In genomic region chr2:521853-522530, GRCh38 we compare ENCODE assay signal across 32 cellular contexts.
"Had no signal": no experiment of that assay in that cellular context is flagged by ENCODE, and none has a peak within 500 bp of the region (broad histone marks: within the 10 kb centered on the region; RNA-seq: fewer than 3 reads in every experiment).

No MANE protein-coding gene starts in this region.

- H3K4me3 Mint-ChIP-seq: activated B cell treated with CpG ODN at 0.5 μM for 24 hours; activated CD4-positive, alpha-beta memory T cell treated with anti-CD3 and anti-CD28 coated beads for 36 hours; activated CD4-positive, alpha-beta memory T cell treated with anti-CD3 and anti-CD28 coated beads, Interleukin-2, amount 10 ng/mL, durations not matched to agents 7 days and 5 days; activated CD4-positive, alpha-beta T cell treated with anti-CD3 and anti-CD28 coated beads for 36 hours; activated CD4-positive, alpha-beta T cell treated with anti-CD3 and anti-CD28 coated beads, Interleukin-2, amount 10 ng/mL, durations not matched to agents 24 days and 14 days; activated CD4-positive, alpha-beta T cell treated with anti-CD3 and anti-CD28 coated beads, Interleukin-2, amount 10 ng/mL, durations not matched to agents 7 days and 5 days; activated CD8-positive, alpha-beta memory T cell treated with anti-CD3 and anti-CD28 coated beads, Interleukin-2, amount 10 ng/mL, durations not matched to agents 7 days and 5 days; activated CD8-positive, alpha-beta T cell treated with anti-CD3 and anti-CD28 coated beads for 36 hours; activated CD8-positive, alpha-beta T cell treated with anti-CD3 and anti-CD28 coated beads, Interleukin-2, amount 10 ng/mL, durations not matched to agents 7 days and 5 days; T-cell; T-helper 1 cell treated with Interleukin-12 subunit alpha and Interleukin-12 subunit beta and Interleukin-4 antibody, amounts not matched to agents 30 μg/mL and 1 μg/mL, for 36 hours; T-helper 17 cell; T-helper 2 cell treated with Interferon-gamma antibody and Interleukin-4, amounts not matched to agents 5 μg/mL and 100 μg/mL, for 36 hours; WTC11 had no signal

- H3K9me3 Mint-ChIP-seq: activated B cell treated with CpG ODN at 0.5 μM for 24 hours; activated CD4-positive, alpha-beta memory T cell treated with anti-CD3 and anti-CD28 coated beads for 36 hours; activated CD4-positive, alpha-beta memory T cell treated with anti-CD3 and anti-CD28 coated beads, Interleukin-2, amount 10 ng/mL, durations not matched to agents 7 days and 5 days; activated CD4-positive, alpha-beta T cell treated with anti-CD3 and anti-CD28 coated beads, Interleukin-2, amount 10 ng/mL, durations not matched to agents 24 days and 14 days; activated CD4-positive, alpha-beta T cell treated with anti-CD3 and anti-CD28 coated beads, Interleukin-2, amount 10 ng/mL, durations not matched to agents 7 days and 5 days; activated CD8-positive, alpha-beta T cell treated with anti-CD3 and anti-CD28 coated beads for 36 hours; T-cell; T-helper 1 cell treated with Interleukin-12 subunit alpha and Interleukin-12 subunit beta and Interleukin-4 antibody, amounts not matched to agents 30 μg/mL and 1 μg/mL, for 36 hours; T-helper 2 cell treated with Interferon-gamma antibody and Interleukin-4, amounts not matched to agents 5 μg/mL and 100 μg/mL, for 36 hours had no signal

- H3K4me1 Mint-ChIP-seq: activated B cell treated with CpG ODN at 0.5 μM for 24 hours; activated CD4-positive, alpha-beta memory T cell treated with anti-CD3 and anti-CD28 coated beads, Interleukin-2, amount 10 ng/mL, durations not matched to agents 7 days and 5 days; activated CD4-positive, alpha-beta T cell treated with anti-CD3 and anti-CD28 coated beads for 36 hours; activated CD4-positive, alpha-beta T cell treated with anti-CD3 and anti-CD28 coated beads, Interleukin-2, amount 10 ng/mL, durations not matched to agents 24 days and 14 days; activated CD4-positive, alpha-beta T cell treated with anti-CD3 and anti-CD28 coated beads, Interleukin-2, amount 10 ng/mL, durations not matched to agents 7 days and 5 days; activated CD8-positive, alpha-beta memory T cell treated with anti-CD3 and anti-CD28 coated beads, Interleukin-2, amount 10 ng/mL, durations not matched to agents 7 days and 5 days; T-cell; T-helper 17 cell; WTC11 had no signal

- H3K27ac ChIP-seq: VCaP, WERI-Rb-1 had no signal

- H3K27ac Mint-ChIP-seq: activated B cell treated with CpG ODN at 0.5 μM for 24 hours; activated CD4-positive, alpha-beta memory T cell treated with anti-CD3 and anti-CD28 coated beads for 36 hours; activated CD4-positive, alpha-beta memory T cell treated with anti-CD3 and anti-CD28 coated beads, Interleukin-2, amount 10 ng/mL, durations not matched to agents 7 days and 5 days; activated CD4-positive, alpha-beta T cell treated with anti-CD3 and anti-CD28 coated beads for 36 hours; activated CD4-positive, alpha-beta T cell treated with anti-CD3 and anti-CD28 coated beads, Interleukin-2, amount 10 ng/mL, durations not matched to agents 24 days and 14 days; activated CD4-positive, alpha-beta T cell treated with anti-CD3 and anti-CD28 coated beads, Interleukin-2, amount 10 ng/mL, durations not matched to agents 7 days and 5 days; activated CD8-positive, alpha-beta memory T cell treated with anti-CD3 and anti-CD28 coated beads, Interleukin-2, amount 10 ng/mL, durations not matched to agents 7 days and 5 days; activated CD8-positive, alpha-beta T cell treated with anti-CD3 and anti-CD28 coated beads for 36 hours; activated CD8-positive, alpha-beta T cell treated with anti-CD3 and anti-CD28 coated beads, Interleukin-2, amount 10 ng/mL, durations not matched to agents 7 days and 5 days; T-cell; T-helper 1 cell treated with Interleukin-12 subunit alpha and Interleukin-12 subunit beta and Interleukin-4 antibody, amounts not matched to agents 30 μg/mL and 1 μg/mL, for 36 hours; T-helper 17 cell; T-helper 2 cell treated with Interferon-gamma antibody and Interleukin-4, amounts not matched to agents 5 μg/mL and 100 μg/mL, for 36 hours; WTC11 had no signal

- H3K36me3 ChIP-seq: WERI-Rb-1 had no signal

- H3K36me3 Mint-ChIP-seq: activated CD4-positive, alpha-beta memory T cell treated with anti-CD3 and anti-CD28 coated beads for 36 hours; activated CD8-positive, alpha-beta memory T cell treated with anti-CD3 and anti-CD28 coated beads, Interleukin-2, amount 10 ng/mL, durations not matched to agents 7 days and 5 days; T-cell; WTC11 had no signal

- H3K27me3 Mint-ChIP-seq: activated B cell treated with CpG ODN at 0.5 μM for 24 hours; activated CD4-positive, alpha-beta T cell treated with anti-CD3 and anti-CD28 coated beads, Interleukin-2, amount 10 ng/mL, durations not matched to agents 24 days and 14 days had no signal

- DNase-seq: activated B cell treated with CpG ODN at 0.5 μM for 24 hours; activated CD4-positive, alpha-beta memory T cell treated with anti-CD3 and anti-CD28 coated beads for 36 hours; activated CD4-positive, alpha-beta memory T cell treated with anti-CD3 and anti-CD28 coated beads, Interleukin-2, amount 10 ng/mL, durations not matched to agents 7 days and 5 days; activated CD4-positive, alpha-beta T cell treated with anti-CD3 and anti-CD28 coated beads for 1 hour; activated CD4-positive, alpha-beta T cell treated with anti-CD3 and anti-CD28 coated beads for 36 hours; activated CD4-positive, alpha-beta T cell treated with anti-CD3 and anti-CD28 coated beads for 4 hours; activated CD4-positive, alpha-beta T cell treated with anti-CD3 and anti-CD28 coated beads for 48 hours; activated CD4-positive, alpha-beta T cell treated with anti-CD3 and anti-CD28 coated beads, Interleukin-2, amount 10 ng/mL, durations not matched to agents 24 days and 14 days; activated CD4-positive, alpha-beta T cell treated with anti-CD3 and anti-CD28 coated beads, Interleukin-2, amount 10 ng/mL, durations not matched to agents 7 days and 5 days; activated CD4-positive, alpha-beta T cell treated with anti-CD3 and anti-CD28 coated beads, Interleukin-2, amount 50 U/mL, for 1 hour; activated CD4-positive, alpha-beta T cell treated with anti-CD3 and anti-CD28 coated beads, Interleukin-2, amount 50 U/mL, for 4 hours; activated CD4-positive, alpha-beta T cell treated with anti-CD3 and anti-CD28 coated beads, Interleukin-2, amount 50 U/mL, for 48 hours; activated CD4-positive, CD25-positive, alpha-beta regulatory T cell; activated CD4-positive, CD25-positive, alpha-beta regulatory T cell treated with anti-CD3 and anti-CD28 coated beads, Interleukin-2, amount 50 U/mL, for 72 hours; activated CD8-positive, alpha-beta memory T cell treated with anti-CD3 and anti-CD28 coated beads for 24 hours; activated CD8-positive, alpha-beta memory T cell treated with anti-CD3 and anti-CD28 coated beads, Interleukin-2, amount 10 ng/mL, durations not matched to agents 7 days and 5 days; activated CD8-positive, alpha-beta memory T cell treated with anti-CD3 and anti-CD28 coated beads, Interleukin-2, amount 50 U/mL, for 4 hours; activated CD8-positive, alpha-beta memory T cell treated with anti-CD3 and anti-CD28 coated beads, Interleukin-2, amount 50 U/mL, for 48 hours; activated CD8-positive, alpha-beta T cell treated with anti-CD3 and anti-CD28 coated beads for 36 hours; activated CD8-positive, alpha-beta T cell treated with anti-CD3 and anti-CD28 coated beads, Interleukin-2, amount 10 ng/mL, durations not matched to agents 7 days and 5 days; T-cell; T-helper 1 cell; T-helper 17 cell; T-helper 2 cell; T-helper 9 cell; T1000; WERI-Rb-1 had no signal

- ATAC-seq: activated CD4-positive, alpha-beta T cell treated with anti-CD3 and anti-CD28 coated beads for 36 hours; activated CD4-positive, CD25-positive, alpha-beta regulatory T cell treated with anti-CD3 and anti-CD28 coated beads, Interleukin-2, amount 50 U/mL, for 24 hours; activated CD8-positive, alpha-beta memory T cell treated with anti-CD3 and anti-CD28 coated beads, Interleukin-2, amount 10 ng/mL, durations not matched to agents 7 days and 5 days; activated CD8-positive, alpha-beta T cell treated with anti-CD3 and anti-CD28 coated beads for 36 hours; activated CD8-positive, alpha-beta T cell treated with anti-CD3 and anti-CD28 coated beads, Interleukin-2, amount 10 ng/mL, durations not matched to agents 7 days and 5 days; T-cell; T-helper 17 cell; WTC11 had no signal
